1 cellular context compared by ENCODE assay signal in the genomic region with DNA sequence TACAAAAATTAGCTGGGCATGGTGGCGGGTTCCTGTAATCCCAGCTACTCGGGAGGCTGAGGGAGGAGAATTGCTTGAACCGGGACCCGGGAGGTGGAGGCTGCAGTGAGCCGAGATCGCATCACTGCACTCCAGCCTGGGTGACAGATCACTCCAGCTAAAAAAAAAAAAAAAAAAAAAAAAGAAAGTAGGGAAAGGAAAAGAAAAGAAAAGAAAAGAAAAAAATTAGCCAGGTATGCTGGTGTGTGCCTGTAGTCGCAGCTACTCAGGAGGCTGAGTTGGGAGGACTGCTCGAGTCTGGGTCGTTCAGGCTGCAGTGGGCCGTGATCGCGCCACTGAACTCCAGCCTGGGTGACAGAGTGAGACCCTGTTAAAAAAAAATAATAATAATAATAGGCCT.
TF ChIP-seq lines count a peak whose summit lies in the region.
"Not testable (repeated sequence)": the region's sequence is repeated elsewhere in the genome, so short reads cannot be mapped to it uniquely, and the experiment has no call there.

No MANE protein-coding gene starts in this region.

TF ChIP-seq in K562, 482 proteins besides CTCF, POLR2A, EP300 and RAD21:
- not testable (repeated sequence) for TF ChIP-seq NR2C2 (CRISPR knock-in tag; IDR thresholded peaks at IDR 0.05)
- 0 out of 2 replicates have a peak, but pooled peaks have one; percentile 0 for TF ChIP-seq NR2C2 (tag; IDR thresholded peaks at IDR 0.05)
